ENCODE assay signal across 8 cellular contexts in the genomic region with DNA sequence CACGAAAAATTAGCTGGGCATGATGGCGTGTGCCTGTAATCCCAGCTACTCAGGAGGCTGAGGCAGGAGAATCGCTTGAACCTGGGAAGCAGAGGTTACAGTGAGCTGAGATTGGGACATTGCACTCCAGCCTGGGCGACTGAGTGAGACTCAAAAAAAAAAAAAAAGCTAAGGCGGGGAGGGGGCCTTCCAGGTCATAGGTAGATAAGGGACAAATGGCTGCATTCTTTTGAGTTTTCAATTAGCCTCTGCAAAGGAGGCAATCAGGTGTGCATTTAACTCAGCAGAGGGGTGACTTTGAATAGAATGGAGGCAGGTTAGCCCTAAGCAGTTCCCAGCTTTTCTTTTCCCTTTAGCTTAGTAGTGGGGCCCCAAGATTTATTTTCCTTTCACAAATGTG. TPM values are rescaled to one million over a fixed set of nuclear protein-coding genes. Genes with fewer than 3 reads are reported as not detected.
A peak's percentile ranks its signal among the peaks of the same experiment; 100 is the strongest.
DNase-seq lines count a peak whose midpoint lies in the region; TF ChIP-seq lines count a peak whose summit lies in the region.

No MANE protein-coding gene starts in this region.

- peak overlapping the region; percentile 84 for H3K4me2 ChIP-seq in KMS-11

- DNase-seq in CD14-positive monocyte (ENCODE audit: low spot score) (no peak), NCI-H2029 (lab: John Stamatoyannopoulos, UW) (no peak), dedifferentiated amniotic fluid mesenchymal stem cell (ENCODE audit: extremely low spot score) (no peak), AG08395 (ENCODE audit: low spot score) (no peak)
- no peak for DNase-seq in activated effector memory CD4-positive, alpha-beta T cell treated with Interleukin-2 at 50 U/mL for 16 hours

- intact Hi-C loops in CD14-positive monocyte (cut with micrococcal nuclease): loop anchor here in 1 of 2 donors (2.0 to 5.0 kb wide), 2 partner anchors 14 to 67 kb away; no protein-coding TSS in a partner anchor
- intact Hi-C loops in dendritic cell treated with granulocyte-macrophage colony-stimulating factor and Interleukin-4, amounts not matched to agents 40 ng/mL and 50 ng/mL, for 4 days (cut with micrococcal nuclease): no loop called here

- H2AFZ ChIP-seq in KMS-11 (ENCODE audit: low read depth) (0 out of 2 replicates have a peak overlapping the region, but pooled peaks have one; percentile 89), neuron (ENCODE audit: low read depth, low read length) (peak overlapping the region; percentile 80)

- no peaks in the 10 kb centered on the region for H4K20me1 ChIP-seq in KMS-11 (ENCODE audit: insufficient read depth)

- no peaks in the 10 kb centered on the region for H3K79me2 ChIP-seq in KMS-11 (ENCODE audit: insufficient read depth, low read depth)

- peaks cover 21% of the 10 kb centered on the region for H3K4me1 Mint-ChIP-seq in CD14-positive monocyte
- H3K4me1 Mint-ChIP-seq in dendritic cell treated with granulocyte-macrophage colony-stimulating factor and Interleukin-4, amounts not matched to agents 40 ng/mL and 50 ng/mL, for 4 days (ENCODE audit: low read depth): peaks cover 27% of the 10 kb centered on the region

- H3K27me3 ChIP-seq in KMS-11 (ENCODE audit: insufficient read depth, low read depth) (no peaks in the 10 kb centered on the region), neuron (ENCODE audit: insufficient read depth, low read length) (no peaks in the 10 kb centered on the region)

- H3K36me3 Mint-ChIP-seq in CD14-positive monocyte: peaks cover 0 to 3% of the 10 kb centered on the region in 2 donors
- H3K36me3 Mint-ChIP-seq in dendritic cell treated with granulocyte-macrophage colony-stimulating factor and Interleukin-4, amounts not matched to agents 40 ng/mL and 50 ng/mL, for 4 days (ENCODE audit: low read depth): no peaks in the 10 kb centered on the region

- peak overlapping the region in 1 of 7 donors; percentile 53 for H3K27ac Mint-ChIP-seq in CD14-positive monocyte
- no peak overlapping the region for H3K27ac Mint-ChIP-seq in dendritic cell treated with granulocyte-macrophage colony-stimulating factor and Interleukin-4, amounts not matched to agents 40 ng/mL and 50 ng/mL, for 4 days

- H3K36me3 ChIP-seq in KMS-11 (ENCODE audit: insufficient read depth): no peaks in the 10 kb centered on the region
- no peaks in the 10 kb centered on the region for H3K36me3 ChIP-seq in neuron (ENCODE audit: insufficient read depth, low read length)

- H3K9ac ChIP-seq in KMS-11: peak overlapping the region; percentile 50; the same call in 1 of the 2 replicates

- H3K4me3 Mint-ChIP-seq in CD14-positive monocyte: peak overlapping the region; percentile 34 to 91
- H3K4me3 Mint-ChIP-seq in dendritic cell treated with granulocyte-macrophage colony-stimulating factor and Interleukin-4, amounts not matched to agents 40 ng/mL and 50 ng/mL, for 4 days: peak overlapping the region; percentile 23

- H3K27ac ChIP-seq in KMS-11: no peak overlapping the region

- TF ChIP-seq CTCF in CD14-positive monocyte (IDR thresholded peaks at IDR 0.05) (no peak), KMS-11 (conservative IDR thresholded peaks at IDR 0.05; ENCODE audit: low read depth, low read length) (no peak)

- H3K9me3 ChIP-seq in neuron (ENCODE audit: low read length): peaks cover 2% of the 10 kb centered on the region

- H3K27me3 Mint-ChIP-seq in CD14-positive monocyte (ENCODE audit: low read depth in 3 of 3): peaks cover 16 to 20% (median 17%) of the 10 kb centered on the region in 3 donors
- peaks cover 34% of the 10 kb centered on the region for H3K27me3 Mint-ChIP-seq in dendritic cell treated with granulocyte-macrophage colony-stimulating factor and Interleukin-4, amounts not matched to agents 40 ng/mL and 50 ng/mL, for 4 days

- H3K4me3 ChIP-seq in KMS-11 (IDR thresholded peaks at IDR 0.05; ENCODE audit: insufficient read depth, low read depth, low read length): no peak overlapping the region
- H3K4me3 ChIP-seq in neuron (ENCODE audit: low read length): peak overlapping the region; percentile 87

- peaks cover 11% of the 10 kb centered on the region for H3K4me1 ChIP-seq in KMS-11 (ENCODE audit: low read depth, poor library complexity, severe bottlenecking)
- peaks cover 13% of the 10 kb centered on the region for H3K4me1 ChIP-seq in neuron (ENCODE audit: insufficient read depth, low read length)

- H3K9me3 Mint-ChIP-seq in CD14-positive monocyte: peaks cover 0 to 12% (median 7%) of the 10 kb centered on the region in 7 donors
- H3K9me3 Mint-ChIP-seq in dendritic cell treated with granulocyte-macrophage colony-stimulating factor and Interleukin-4, amounts not matched to agents 40 ng/mL and 50 ng/mL, for 4 days: no peaks in the 10 kb centered on the region

RNA-seq across cellular contexts. Expression of gene AACS, which starts 0.7 kb away (rescaled TPM):
- 1 to 10 TPM; 5.1 to 7.9 TPM for polyA plus RNA-seq in CD14-positive monocyte
